Comparison of ENCODE assay signal across 8 cellular contexts in genomic region chr6:152636675-152637421, GRCh38. TPM values are rescaled to one million over a fixed set of nuclear protein-coding genes. Genes with fewer than 3 reads are reported as not detected.
DNase-seq lines count a peak whose midpoint lies in the region; ATAC-seq and TF ChIP-seq lines count a peak whose summit lies in the region.

TSS of gene SYNE1 (minus strand) at chr6:152637362. CDS start at chr6:152628331, 9,031 bp downstream.

- H3K4me3 Mint-ChIP-seq in activated CD8-positive, alpha-beta T cell treated with anti-CD3 and anti-CD28 coated beads for 36 hours: peak within 1 kb of the TSS; percentile 70
- peak within 1 kb of the TSS in 6 of 8 donors; percentile 4 to 67 (median 50) for H3K4me3 Mint-ChIP-seq in naive B cell

- H3K36me3 ChIP-seq in GM06990 (ENCODE audit: control insufficient read depth, insufficient read depth, low read length): no peaks in the 10 kb centered on the region

- CTCF ChIA-PET in activated CD8-positive, alpha-beta T cell treated with anti-CD3 and anti-CD28 coated beads for 36 hours (lab: Charles Lee): no interaction called here

- intact Hi-C loops in activated CD8-positive, alpha-beta T cell treated with anti-CD3 and anti-CD28 coated beads for 36 hours (cut with micrococcal nuclease): no loop called here

- peak within 1 kb of the TSS; percentile 36 for H3K27ac Mint-ChIP-seq in activated CD8-positive, alpha-beta T cell treated with anti-CD3 and anti-CD28 coated beads for 36 hours
- no peak within 1 kb of the TSS for H3K27ac Mint-ChIP-seq in naive B cell

- DNase-seq in GM06990 (ENCODE audit: extremely low read depth, insufficient read length) (peak; percentile 39), fibroblast of mammary gland (ENCODE audit: low read depth) (no peak), naive B cell (no peak), NK-92 (lab: John Stamatoyannopoulos, UW; ENCODE audit: unreplicated experiment) (no peak), NCI-H2107 (lab: John Stamatoyannopoulos, UW) (no peak)
- DNase-seq in activated CD8-positive, alpha-beta T cell treated with anti-CD3 and anti-CD28 coated beads for 36 hours: peak; percentile 8
- no peak for DNase-seq in stimulated activated CD4-positive, alpha-beta T cell treated with anti-CD3 and anti-CD28 coated beads, Interleukin-4, amount 100 ng/mL, for 24 hours

- no peaks in the 10 kb centered on the region for H3K9me3 Mint-ChIP-seq in activated CD8-positive, alpha-beta T cell treated with anti-CD3 and anti-CD28 coated beads for 36 hours
- H3K9me3 Mint-ChIP-seq in naive B cell: peaks cover 0 to 4% (median 0%) of the 10 kb centered on the region in 7 donors

- peaks cover 16% of the 10 kb centered on the region for H3K4me1 Mint-ChIP-seq in activated CD8-positive, alpha-beta T cell treated with anti-CD3 and anti-CD28 coated beads for 36 hours (ENCODE audit: low read depth)
- H3K4me1 Mint-ChIP-seq in naive B cell: peaks cover 0 to 15% (median 5%) of the 10 kb centered on the region in 3 donors

- POLR2A ChIA-PET in activated CD8-positive, alpha-beta T cell treated with anti-CD3 and anti-CD28 coated beads for 36 hours (lab: Charles Lee): no interaction called here

- no peaks in the 10 kb centered on the region for H3K36me3 Mint-ChIP-seq in activated CD8-positive, alpha-beta T cell treated with anti-CD3 and anti-CD28 coated beads for 36 hours (ENCODE audit: low read depth)
- no peaks in the 10 kb centered on the region for H3K36me3 Mint-ChIP-seq in naive B cell

- peaks cover 1% of the 10 kb centered on the region; the same call in 1 of the 2 replicates for H3K27me3 ChIP-seq in GM06990 (replicated peaks; ENCODE audit: control insufficient read depth, insufficient read depth, low read length)

- TF ChIP-seq CTCF in GM06990 (IDR thresholded peaks at IDR 0.05; ENCODE audit: insufficient read depth, low read length, poor library complexity, severe bottlenecking) (no peak), fibroblast of mammary gland (conservative IDR thresholded peaks at IDR 0.05; ENCODE audit: control insufficient read depth, insufficient read depth, low read depth, low read length) (no peak)
- TF ChIP-seq CTCF in activated CD8-positive, alpha-beta T cell treated with anti-CD3 and anti-CD28 coated beads for 36 hours (IDR thresholded peaks at IDR 0.05): no peak

- H3K4me3 ChIP-seq in GM06990 (replicated peaks; ENCODE audit: low read depth, low read length): peak within 1 kb of the TSS; percentile 35
- peak within 1 kb of the TSS; percentile 60 for H3K4me3 ChIP-seq in fibroblast of mammary gland (ENCODE audit: control insufficient read depth, low read depth, low read length)

- peaks cover 39% of the 10 kb centered on the region for H3K27me3 Mint-ChIP-seq in activated CD8-positive, alpha-beta T cell treated with anti-CD3 and anti-CD28 coated beads for 36 hours
- peaks cover 28 to 58% (median 48%) of the 10 kb centered on the region in 3 donors for H3K27me3 Mint-ChIP-seq in naive B cell

- peak; percentile 43 for ATAC-seq in HG02678 (IDR thresholded peaks at IDR 0.05; ENCODE audit: unreplicated experiment)
- ATAC-seq in activated CD8-positive, alpha-beta T cell treated with anti-CD3 and anti-CD28 coated beads for 36 hours: peak; percentile 52
- ATAC-seq in naive B cell (ENCODE audit: low read depth in 2 of 2): no peak

RNA-seq across cellular contexts. Expression of gene SYNE1, which starts in this region (rescaled TPM):
- 10 to 100 TPM; 29.5 to 35.1 TPM for total RNA-seq in activated CD8-positive, alpha-beta T cell treated with anti-CD3 and anti-CD28 coated beads for 36 hours
- 10 to 100 TPM; 24.1 to 50.3 (median 30.9) TPM for polyA plus RNA-seq in naive B cell (ENCODE audit: low read depth in 6 of 6)

Comparison
In these comparisons a context has a peak if more than half of its experiments do, and no peak if none do; other contexts are left out.
1. DNase-seq: peak in GM06990 (single experiment) and activated CD8-positive, alpha-beta T cell treated with anti-CD3 and anti-CD28 coated beads for 36 hours (single experiment); none in fibroblast of mammary gland (single experiment), naive B cell (single experiment), NK-92 (single experiment), NCI-H2107 (single experiment) and stimulated activated CD4-positive, alpha-beta T cell treated with anti-CD3 and anti-CD28 coated beads, Interleukin-4, amount 100 ng/mL, for 24 hours (single experiment).
2. ATAC-seq: peak in HG02678 (single experiment) and activated CD8-positive, alpha-beta T cell treated with anti-CD3 and anti-CD28 coated beads for 36 hours (single experiment); none in naive B cell (0 of 2).